9 cellular contexts compared by ENCODE assay signal in the genomic region with DNA sequence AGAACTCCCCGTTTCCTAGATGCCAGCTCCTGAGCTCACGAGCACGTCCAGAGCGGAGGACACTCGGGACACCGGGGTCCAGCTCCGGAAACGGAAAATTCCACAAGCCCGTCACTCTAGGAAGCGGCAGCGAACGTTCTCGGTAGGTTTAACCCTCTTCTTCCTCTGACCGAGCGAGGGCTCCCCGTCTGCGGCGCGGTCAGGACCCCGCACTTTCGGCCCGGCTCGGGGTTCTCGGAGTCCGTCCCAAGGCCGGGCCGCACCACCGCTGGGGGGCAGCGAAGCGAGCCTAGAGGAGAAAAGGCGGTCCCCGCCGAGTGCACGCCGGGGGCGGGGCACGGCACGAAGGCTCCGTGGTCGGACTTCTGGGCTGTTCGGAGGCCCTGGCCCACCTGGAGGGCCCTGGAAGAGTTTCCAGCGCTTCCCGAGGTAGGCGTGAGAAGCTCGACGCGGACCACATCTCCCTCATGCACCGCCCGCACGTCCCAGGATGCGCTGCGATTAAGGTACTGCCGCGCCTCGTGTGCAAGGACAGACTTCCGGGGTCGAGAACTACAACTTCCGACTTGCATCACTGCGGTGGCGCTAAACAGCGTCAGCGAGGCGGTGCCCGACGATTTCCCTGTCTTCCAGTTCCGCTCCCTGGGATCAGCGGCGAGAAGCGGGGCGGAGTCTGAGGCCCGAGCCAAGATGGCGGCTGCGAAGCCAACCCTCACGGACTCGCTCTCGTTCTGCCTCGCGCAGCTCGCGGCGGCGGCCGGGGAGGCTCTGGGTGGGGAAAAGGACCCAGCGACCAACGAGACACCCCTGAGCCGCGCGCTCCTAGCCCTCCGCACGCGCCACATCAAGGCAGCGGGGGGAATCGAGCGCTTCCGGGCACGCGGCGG. TPM values are rescaled to one million over a fixed set of nuclear protein-coding genes. Genes with fewer than 3 reads are reported as not detected.
A peak's percentile ranks its signal among the peaks of the same experiment; 100 is the strongest.
DNase-seq lines count a peak whose midpoint lies in the region; ATAC-seq, FAIRE-seq and TF ChIP-seq lines count a peak whose summit lies in the region.
"Had no signal": no experiment of that assay in that cellular context is flagged by ENCODE, and none has a peak within 500 bp of the region (broad histone marks: within the 10 kb centered on the region; RNA-seq: fewer than 3 reads in every experiment).

Gene ARMC5, plus strand, starts transcription at position 667 of the 887 bp plus-strand sequence. Its CDS starts 24 bp downstream, at position 691.

- 0 to 1% (median 0%) methylated on average over 79 to 98 of the region's 98 CpGs for WGBS in small intestine, 3 donors

- intact Hi-C loops in breast epithelium (cut with DNase I; ENCODE audit: low total_unique reads) = no loop called here

- DNase-seq in AG04450 (ENCODE audit: low read depth, low spot score) (peak; percentile 97), NCI-H2196 (lab: John Stamatoyannopoulos, UW; ENCODE audit: unreplicated experiment) (peak; percentile 97), breast epithelium (ENCODE audit: low spot score in 2 of 2) (peak; percentile 97), small intestine (peak; percentile 98)

- peaks cover 5 to 12% of the 10 kb centered on the region in 2 donors for H3K4me1 ChIP-seq in breast epithelium
- H3K4me1 ChIP-seq in iPS-20b (ENCODE audit: insufficient read depth, low read length) = peaks cover 3% of the 10 kb centered on the region; the same call in 1 of the 2 replicates
- peaks cover 2 to 3% of the 10 kb centered on the region in 2 donors for H3K4me1 ChIP-seq in small intestine (ENCODE audit: control insufficient read depth in 2 of 2, insufficient read depth in 1 of 2, low read depth in 1 of 2, low read length in 1 of 2)

- H3K36me3 ChIP-seq in breast epithelium (no peaks in the 10 kb centered on the region), iPS-20b (ENCODE audit: insufficient read depth, low read depth, low read length) (no peaks in the 10 kb centered on the region), small intestine (ENCODE audit: control insufficient read depth in 2 of 2, insufficient read depth in 2 of 2, low read length in 2 of 2) (peaks cover 0 to 3% of the 10 kb centered on the region in 2 donors)

- peak; percentile 42 for TF ChIP-seq POLR2A in breast epithelium (IDR thresholded peaks at IDR 0.05)

- H3K27me3 ChIP-seq in AG04450 (ENCODE audit: control insufficient read depth, insufficient read depth, low read length) (no peaks in the 10 kb centered on the region), breast epithelium (no peaks in the 10 kb centered on the region), iPS-20b (ENCODE audit: insufficient read depth, low read length) (no peaks in the 10 kb centered on the region), small intestine (ENCODE audit: control insufficient read depth in 2 of 2, insufficient read depth in 2 of 2, low read length in 2 of 2) (no peaks in the 10 kb centered on the region)

- peak within 1 kb of the TSS; percentile 87 for H3K4me3 ChIP-seq in AG04450 (ENCODE audit: low read depth, low read length)
- peak within 1 kb of the TSS; percentile 81 to 88 (median 83) for H3K4me3 ChIP-seq in breast epithelium
- peak within 1 kb of the TSS; percentile 83 for H3K4me3 ChIP-seq in iPS-20b (ENCODE audit: low read length)
- peak within 1 kb of the TSS; percentile 68 to 69 for H3K4me3 ChIP-seq in small intestine (ENCODE audit: low read depth in 1 of 2, low read length in 2 of 2)

- CTCF ChIA-PET in AG04450 (lab: Charles Lee) = interaction anchor here (0.6 to 4.9 kb wide), 10 partner anchors 11 to 409 kb away, joined by 3 to 49 read pairs (median 4); partner anchors contain the start of genes TGFB1I1 and ZNF843

- peak; percentile 68 for TF ChIP-seq CTCF in AG04450 (IDR thresholded peaks at IDR 0.05; ENCODE audit: low read depth, low read length)
- no peak for TF ChIP-seq CTCF in VCaP (conservative IDR thresholded peaks at IDR 0.05)
- peak; percentile 17 to 36 (median 31) for TF ChIP-seq CTCF in breast epithelium (IDR thresholded peaks at IDR 0.05)

- H3K27ac ChIP-seq in AG04450 (ENCODE audit: low read depth, low read length) (peak within 1 kb of the TSS; percentile 99), VCaP (peak within 1 kb of the TSS; percentile 89), breast epithelium (peak within 1 kb of the TSS; percentile 99 to 100), iPS-20b (ENCODE audit: low read length) (peak within 1 kb of the TSS; percentile 93), small intestine (ENCODE audit: low read depth in 1 of 2, low read length in 1 of 2) (peak within 1 kb of the TSS; percentile 88 to 99)

- POLR2A ChIA-PET in AG04450 (lab: Yijun Ruan, JAX) = interaction anchor here (0.7 to 4.2 kb wide), 15 partner anchors 10 to 414 kb away, joined by 3 to 44 read pairs (median 5); partner anchors contain the start of genes FUS, KAT8, PYCARD and RUSF1

- peak; percentile 82 for ATAC-seq in GM18870 (IDR thresholded peaks at IDR 0.05; ENCODE audit: unreplicated experiment)
- peak; percentile 69 for ATAC-seq in HG03135 (IDR thresholded peaks at IDR 0.05; ENCODE audit: unreplicated experiment)

- peak within 1 kb of the TSS; percentile 96 for H3K9ac ChIP-seq in iPS-20b (ENCODE audit: low read depth, low read length)

- no peak for FAIRE-seq in small intestine (lab: Jason Lieb, UNC)
- FAIRE-seq: colon had no signal

- H3K9me3 ChIP-seq in AG04450 (ENCODE audit: control insufficient read depth, insufficient read depth, low read length) (no peaks in the 10 kb centered on the region; the same call in 1 of the 2 replicates), breast epithelium (no peaks in the 10 kb centered on the region), iPS-20b (ENCODE audit: insufficient read depth, low read depth, low read length) (no peaks in the 10 kb centered on the region), small intestine (ENCODE audit: control insufficient read depth, low read depth) (no peaks in the 10 kb centered on the region)

RNA-seq across cellular contexts. Expression of gene ARMC5, which starts in this region (rescaled TPM):
- polyA plus RNA-seq in AG04450 (2011; rRNA removed) (2.9 and 4.2 TPM in 2 replicates), small intestine (10 to 100 TPM; 12.3 to 20.5 (median 15.0) TPM)
- 3.4 and 3.9 TPM in 2 replicates for polyA minus RNA-seq in AG04450 (2011; rRNA and poly(A)+ RNA removed)
- 1 to 10 TPM; 5.3 to 7.2 (median 6.9) TPM for total RNA-seq in breast epithelium

Comparison
In these comparisons a context has a peak if more than half of its experiments do, and no peak if none do; other contexts are left out.
1. Peak in every context shown above with its lines: DNase-seq, ATAC-seq, H3K4me3 ChIP-seq and H3K27ac ChIP-seq.